In genomic region chr15:52008698-52009434, GRCh38 we compare ENCODE assay signal across 13 cellular contexts. TPM values are rescaled to one million over a fixed set of nuclear protein-coding genes. Genes with fewer than 3 reads are reported as not detected.
DNase-seq lines count a peak whose midpoint lies in the region; ATAC-seq and TF ChIP-seq lines count a peak whose summit lies in the region.
"Had no signal": no experiment of that assay in that cellular context is flagged by ENCODE, and none has a peak within 500 bp of the region (broad histone marks: within the 10 kb centered on the region; RNA-seq: fewer than 3 reads in every experiment).

No MANE protein-coding gene starts in this region.

- peaks cover 29% of the 10 kb centered on the region for H3K4me1 ChIP-seq in Loucy (ENCODE audit: insufficient read depth, low read length, poor library complexity, severe bottlenecking)
- H3K4me1 ChIP-seq: tibial artery had no signal

- H3K9me3 ChIP-seq in Loucy (ENCODE audit: insufficient read depth, low read depth, low read length), result no peaks in the 10 kb centered on the region
- H3K9me3 ChIP-seq: tibial artery had no signal

- no peak overlapping the region for H3K4me2 ChIP-seq in Loucy (ENCODE audit: low read depth, low read length, poor library complexity, severe bottlenecking)

- no peaks in the 10 kb centered on the region for H3K36me3 ChIP-seq in Loucy (ENCODE audit: insufficient read depth, low read length)
- H3K36me3 ChIP-seq: tibial artery had no signal

- no peak overlapping the region for H3K27ac Mint-ChIP-seq in WTC11

- H3K4me3 Mint-ChIP-seq in WTC11, result no peak overlapping the region

- no peaks in the 10 kb centered on the region for H3K79me2 ChIP-seq in Loucy (ENCODE audit: insufficient read depth, low read length)

- H3K36me3 Mint-ChIP-seq in WTC11, result no peaks in the 10 kb centered on the region

- CTCF ChIA-PET in WTC11 (lab: Charles Lee), result no interaction called here

- peak; percentile 69 for DNase-seq in NCI-H510A treated with DMSO at 0.1 percent for 48 hours (lab: John Stamatoyannopoulos, UW)
- no peak for DNase-seq in NCI-H510A (lab: John Stamatoyannopoulos, UW)
- no peak for DNase-seq in WTC11 (ENCODE audit: low spot score)
- peak; percentile 17 for DNase-seq in pons (ENCODE audit: low spot score)
- no peak for DNase-seq in DMS 273 (lab: John Stamatoyannopoulos, UW; ENCODE audit: unreplicated experiment)
- no peak for DNase-seq in GM03348 (ENCODE audit: low spot score)
- DNase-seq: ACHN; central memory CD4-positive, alpha-beta T cell; hypothalamus; stimulated activated CD4-positive, alpha-beta T cell treated with anti-CD3 and anti-CD28 coated beads, Interleukin-1b, Interleukin-23, amount 100 ng/mL, for 48 hours; tibial artery had no signal

- TF ChIP-seq CTCF in Loucy (conservative IDR thresholded peaks at IDR 0.05; ENCODE audit: low read length), result no peak
- no peak for TF ChIP-seq CTCF in WTC11 (IDR thresholded peaks at IDR 0.05)

- H3K9me2 ChIP-seq in Loucy (replicated peaks; ENCODE audit: low read depth, low read length), result no peaks in the 10 kb centered on the region

- no peak overlapping the region for H3K9ac ChIP-seq in Loucy (ENCODE audit: low read depth, low read length, poor library complexity, severe bottlenecking)

- H3K27me3 Mint-ChIP-seq in WTC11 (ENCODE audit: low read depth), result no peaks in the 10 kb centered on the region

- POLR2A ChIA-PET in WTC11 (lab: Charles Lee), result interaction anchor here (1.5 kb wide), 1 partner anchor 28 kb away, joined by 4 read pairs; no protein-coding TSS in a partner anchor

- H3K4me3 ChIP-seq in Loucy (ENCODE audit: low read length, poor library complexity, severe bottlenecking), result no peak overlapping the region
- H3K4me3 ChIP-seq: tibial artery had no signal

- H2AFZ ChIP-seq in Loucy (ENCODE audit: low read length), result peak overlapping the region; percentile 55

- ATAC-seq in WTC11 (no peak), HG02588 (IDR thresholded peaks at IDR 0.05; ENCODE audit: unreplicated experiment) (no peak)

- H3F3A ChIP-seq in Loucy (ENCODE audit: low read depth), result no peaks in the 10 kb centered on the region

- no peaks in the 10 kb centered on the region for H3K9me3 Mint-ChIP-seq in WTC11

- H4K20me1 ChIP-seq in Loucy (ENCODE audit: insufficient read depth, low read length, poor library complexity, severe bottlenecking), result no peaks in the 10 kb centered on the region

- peaks cover 2% of the 10 kb centered on the region; the same call in 1 of the 2 replicates for H3K4me1 Mint-ChIP-seq in WTC11

- no peaks in the 10 kb centered on the region for H3K27me3 ChIP-seq in Loucy (ENCODE audit: insufficient read depth, low read length, poor library complexity, severe bottlenecking)
- H3K27me3 ChIP-seq: tibial artery had no signal

TF ChIP-seq in WTC11, 78 proteins besides CTCF, POLR2A, EP300 and RAD21:
- TF ChIP-seq GABPB1 (CRISPR knock-in tag; IDR thresholded peaks at IDR 0.05) (0 out of 2 replicates have a peak, but pooled peaks have one; percentile 24), ATF6 (CRISPR knock-in tag; IDR thresholded peaks at IDR 0.05) (no peak)

RNA-seq across cellular contexts. Expression of gene MAPK6, which starts 10.2 kb away (rescaled TPM):
- total RNA-seq in WTC11 (2021), result 82.2 to 95.1 TPM (median 83.2 TPM) in 3 replicates

RNA-seq across cellular contexts. Expression of gene LEO1, which starts 37.3 kb away (rescaled TPM):
- total RNA-seq in WTC11 (2021), result 24.9 to 28.4 TPM (median 25.0 TPM) in 3 replicates

Comparison
In these comparisons a context has a peak if more than half of its experiments do, and no peak if none do; other contexts are left out.
1. DNase-seq: peak in NCI-H510A treated with DMSO at 0.1 percent for 48 hours (single experiment) and pons (single experiment); none in NCI-H510A (single experiment), WTC11 (single experiment), DMS 273 (single experiment) and GM03348 (single experiment).